ENCODE assay signal across 35 cellular contexts in genomic region chr5:161084108-161084507, GRCh38.
"Had no signal": no experiment of that assay in that cellular context is flagged by ENCODE, and none has a peak within 500 bp of the region (broad histone marks: within the 10 kb centered on the region; RNA-seq: fewer than 3 reads in every experiment).

No MANE protein-coding gene starts in this region.

- H3K27me3 ChIP-seq: MG63 had no signal

- DNase-seq: Karpas-422, Kasumi-1, MG63, MM.1S, MV-4-11, NCI-H1048, NCI-H1092, NCI-H1092 treated with DMSO at 0.1 percent for 48 hours, NCI-H1105, NCI-H1105 treated with DMSO at 0.1 percent for 48 hours, NCI-H1417, NCI-H1417 treated with DMSO at 0.1 percent for 48 hours, NCI-H1436, NCI-H1436 treated with DMSO at 0.1 percent for 48 hours, NCI-H146, NCI-H1694, NCI-H1694 treated with DMSO at 0.1 percent for 48 hours, NCI-H187, NCI-H187 treated with DMSO at 0.1 percent for 48 hours, NCI-H1930, NCI-H2029, NCI-H2029 treated with DMSO at 0.1 percent for 48 hours, NCI-H2081, NCI-H2081 treated with DMSO at 0.1 percent for 48 hours, NCI-H2171, NCI-H2171 treated with DMSO at 0.1 percent for 48 hours, NCI-H2227 treated with DMSO at 0.1 percent for 48 hours, NCI-H226, NCI-H345, NCI-H446, NCI-H446 treated with DMSO at 0.1 percent for 48 hours, NCI-H510A, NCI-H510A treated with DMSO at 0.1 percent for 48 hours, NCI-H524, NCI-H524 treated with DMSO at 0.1 percent for 48 hours had no signal

- H3K36me3 ChIP-seq: MG63 had no signal

- H3K9me3 ChIP-seq: MG63 had no signal

- H3K4me3 ChIP-seq: MG63 had no signal
